9 cellular contexts compared by ENCODE assay signal in the genomic region with DNA sequence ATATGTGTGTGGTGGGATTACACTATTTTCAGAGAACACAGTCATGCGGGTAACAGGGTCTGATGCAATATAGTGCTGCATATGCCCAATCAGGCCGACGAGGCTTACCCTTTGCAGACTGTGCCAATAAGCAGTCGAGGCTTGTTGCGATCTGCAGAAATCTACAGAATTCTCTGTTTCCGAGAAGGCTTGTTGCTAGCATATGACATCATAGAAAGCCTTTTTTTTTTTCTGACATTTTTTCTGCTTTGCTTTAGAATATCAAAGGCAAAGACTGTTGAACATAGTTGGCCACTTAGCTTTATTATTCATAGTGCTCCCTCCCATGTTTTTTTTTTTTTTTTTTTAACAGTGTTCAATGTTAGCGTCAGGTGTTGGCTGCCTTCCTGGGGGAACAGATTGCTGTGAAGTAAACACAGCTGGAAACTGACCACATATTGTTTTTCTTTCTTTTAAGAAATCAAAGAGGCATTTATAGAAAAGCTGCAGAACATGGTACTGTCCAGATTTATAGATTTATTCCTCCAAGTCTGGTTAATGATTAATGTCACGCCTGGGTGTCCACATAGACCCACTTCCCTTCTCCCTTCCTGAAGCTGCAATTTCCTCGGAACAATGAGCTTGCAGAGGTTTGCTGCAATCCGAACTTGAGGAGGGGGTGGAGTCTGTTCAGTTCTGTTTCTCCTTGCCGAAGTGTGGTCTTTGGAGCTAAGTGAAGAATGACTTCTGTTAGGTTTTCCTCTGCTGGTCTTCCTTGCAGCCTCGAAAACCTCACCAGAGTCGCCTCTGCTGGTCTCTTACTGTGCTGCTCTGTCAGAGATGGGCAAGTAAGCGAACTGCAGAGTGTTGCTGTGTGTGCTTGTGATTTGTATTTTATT.
DNase-seq lines count a peak whose midpoint lies in the region; ATAC-seq, FAIRE-seq and TF ChIP-seq lines count a peak whose summit lies in the region.
"Had no signal": no experiment of that assay in that cellular context is flagged by ENCODE, and none has a peak within 500 bp of the region (broad histone marks: within the 10 kb centered on the region; RNA-seq: fewer than 3 reads in every experiment).

No MANE protein-coding gene starts in this region.

- peak overlapping the region; percentile 88 for H3K4me2 ChIP-seq in GM12878 (ENCODE audit: control insufficient read depth, insufficient read depth)

- in situ Hi-C loops in GM12878 (cut with MboI), result no loop called here

- CTCF ChIA-PET in GM12878 (lab: Yijun Ruan, JAX), result interaction anchor here (0.8 to 10.5 kb wide), 5 partner anchors 9 to 108 kb away, joined by 3 to 100 read pairs (median 4); a partner anchor contains a TSS

- TF ChIP-seq POLR2A in GM12878 (IDR thresholded peaks at IDR 0.05; ENCODE audit: low read depth, low read length), result no peak

- peaks cover 12% of the 10 kb centered on the region for H3K79me2 ChIP-seq in GM12878 (ENCODE audit: control insufficient read depth, insufficient read depth, low read length)

- 0 out of 6 replicates have a peak, but pooled peaks of 1 of the 3 experiments have one; percentile 8 for TF ChIP-seq CTCF in GM12878 (IDR thresholded peaks at IDR 0.05 in 2 of 3, conservative IDR thresholded peaks at IDR 0.05 in 1 of 3; ENCODE audit: control insufficient read depth in 2 of 3, extremely low read depth in 1 of 3, insufficient read depth in 1 of 3, low read depth in 3 of 3, low read length in 3 of 3)

- RAD21 ChIA-PET in GM12878 (lab: Charles Lee; ENCODE audit: unreplicated experiment), result interaction anchor here (0.9 to 1.4 kb wide), 3 partner anchors 15 to 23 kb away, joined by 3 read pairs; no protein-coding TSS in a partner anchor

- no peak for FAIRE-seq in GM12878 (lab: Jason Lieb, UNC)

- no peaks in the 10 kb centered on the region for H3K9me3 ChIP-seq in GM12878 (replicated peaks; ENCODE audit: control insufficient read depth, insufficient read depth, low read length)
- H3K9me3 ChIP-seq in skeletal muscle tissue (ENCODE audit: control insufficient read depth in 3 of 3, low read length in 3 of 3), result no peaks in the 10 kb centered on the region

- H3K4me3 ChIP-seq in GM12878, result peak overlapping the region; percentile 70
- peak overlapping the region; percentile 16 to 66 (median 64) for H3K4me3 ChIP-seq in skeletal muscle tissue (ENCODE audit: low read length in 3 of 3)

- no peaks in the 10 kb centered on the region for H4K20me1 ChIP-seq in GM12878 (ENCODE audit: control insufficient read depth, insufficient read depth)

- peak overlapping the region; percentile 88 for H3K27ac ChIP-seq in GM12878 (ENCODE audit: control insufficient read depth, insufficient read depth)
- H3K27ac ChIP-seq in skeletal muscle tissue (ENCODE audit: low read depth, low read length), result peak overlapping the region; percentile 64

- WGBS in GM12878 (ENCODE audit: insufficient coverage, insufficient replicate concordance, low lambda C conversion rate, missing lambda C conversion rate), result 97% methylated on average over 14 of the region's 14 CpGs

- POLR2A ChIA-PET in GM12878 (lab: Charles Lee), result interaction anchor here (0.6 to 1.1 kb wide), 2 partner anchors 14 to 18 kb away, joined by 3 read pairs; no protein-coding TSS in a partner anchor

- BruUV-seq in GM12878 (replicated peaks; lab: Mats Ljungman, UMichigan), result no TSS peak

- no peak for TF ChIP-seq RAD21 in GM12878 (IDR thresholded peaks at IDR 0.05; ENCODE audit: insufficient read depth, low read depth, low read length)

- SMC1A ChIA-PET in GM12878 (lab: Charles Lee; ENCODE audit: uncharacterized antibody, unreplicated experiment), result interaction anchor here (0.6 to 8.7 kb wide), 14 partner anchors 11 to 1155 kb away, joined by 3 to 56 read pairs (median 4); a partner anchor contains a TSS

- 0 out of 4 replicates have a peak, but pooled peaks of 1 of the 2 experiments have one; percentile 18 for TF ChIP-seq EP300 in GM12878 (IDR thresholded peaks at IDR 0.05; ENCODE audit: borderline replicate concordance in 1 of 2, control insufficient read depth in 1 of 2, low read depth in 2 of 2, low read length in 2 of 2)

- intact Hi-C loops in GM12878 (cut with micrococcal nuclease; ENCODE audit: unreplicated experiment), result loop anchor here (1.0 to 2.0 kb wide), 2 partner anchors 14 to 85 kb away; no protein-coding TSS in a partner anchor

- H3K4me1 ChIP-seq in GM12878 (ENCODE audit: control insufficient read depth, insufficient read depth, low read length) (peaks cover 25% of the 10 kb centered on the region), skeletal muscle tissue (ENCODE audit: control insufficient read depth in 3 of 3, insufficient read depth in 3 of 3, low read length in 3 of 3) (peaks cover 37 to 49% (median 39%) of the 10 kb centered on the region in 3 donors)

- H3K9ac ChIP-seq in GM12878 (ENCODE audit: control insufficient read depth, insufficient read depth, low read length) (peak overlapping the region; percentile 67), skeletal muscle tissue (ENCODE audit: low read depth in 1 of 3, low read length in 3 of 3) (peak overlapping the region; percentile 24 to 77 (median 67))

- peak overlapping the region; percentile 60 for H2AFZ ChIP-seq in GM12878 (ENCODE audit: control insufficient read depth, low read depth, low read length)

- DNase-seq in NCI-H146 (lab: John Stamatoyannopoulos, UW) (peak; percentile 31), NCI-H146 treated with DMSO at 0.1 percent for 48 hours (lab: John Stamatoyannopoulos, UW; ENCODE audit: unreplicated experiment) (no peak), NCI-H1092 treated with DMSO at 0.1 percent for 48 hours (lab: John Stamatoyannopoulos, UW) (peak; percentile 92), GM12878 (ENCODE audit: low read depth, low spot score) (no peak), iris pigment epithelial cell (ENCODE audit: low read depth) (peak; percentile 88)
- DNase-seq in NK-92 treated with Interleukin-12 subunit alpha and Interleukin-12 subunit beta, amount 100 ng/mL, for 24 hours (lab: John Stamatoyannopoulos, UW), result no peak
- DNase-seq: CD4-positive, CD25-positive, alpha-beta regulatory T cell had no signal

- ATAC-seq in GM12878, result peak; percentile 54
- no peak for ATAC-seq in GM19397 (IDR thresholded peaks at IDR 0.05; ENCODE audit: unreplicated experiment)

- H3K36me3 ChIP-seq in GM12878 (ENCODE audit: control insufficient read depth in 2 of 2, insufficient read depth in 2 of 2, low read length in 1 of 2) (no peaks in the 10 kb centered on the region), skeletal muscle tissue (ENCODE audit: control insufficient read depth in 3 of 3, insufficient read depth in 3 of 3, low read length in 3 of 3) (no peaks in the 10 kb centered on the region)

- H3K27me3 ChIP-seq in GM12878 (replicated peaks in 1 of 2; ENCODE audit: control insufficient read depth in 2 of 2, insufficient read depth in 2 of 2, low read length in 1 of 2) (no peaks in the 10 kb centered on the region), skeletal muscle tissue (ENCODE audit: control insufficient read depth in 3 of 3, insufficient read depth in 3 of 3, low read length in 3 of 3) (no peaks in the 10 kb centered on the region)

TF ChIP-seq in GM12878, 131 proteins besides CTCF, POLR2A, EP300 and RAD21 (continues in another document):
- TF ChIP-seq STAT1 (conservative IDR thresholded peaks at IDR 0.05) (no peak), RELA (IDR thresholded peaks at IDR 0.05; ENCODE audit: borderline replicate concordance, partially characterized antibody) (no peak), RUNX3 (IDR thresholded peaks at IDR 0.05; ENCODE audit: low read length) (0 out of 2 replicates have a peak, but pooled peaks have one; percentile 5), NR2C1 (IDR thresholded peaks at IDR 0.05) (no peak), STAT3 (IDR thresholded peaks at IDR 0.05; ENCODE audit: low read depth, low read length) (no peak), EED (IDR thresholded peaks at IDR 0.05; ENCODE audit: low read depth) (no peak), NR2F1 (conservative IDR thresholded peaks at IDR 0.05) (no peak), ATF7 (IDR thresholded peaks at IDR 0.05; ENCODE audit: low read depth) (peak; percentile 25; the same call in 1 of the 2 replicates), MEF2A (IDR thresholded peaks at IDR 0.05; ENCODE audit: insufficient read depth, low read depth, low read length) (no peak), NFYA (IDR thresholded peaks at IDR 0.05; ENCODE audit: borderline replicate concordance, low read depth, low read length) (no peak), LARP7 (IDR thresholded peaks at IDR 0.05) (no peak), POU2F2 (IDR thresholded peaks at IDR 0.05; ENCODE audit: borderline replicate concordance, low read depth, low read length) (no peak), RBBP5 (conservative IDR thresholded peaks at IDR 0.05) (no peak), MYB (IDR thresholded peaks at IDR 0.05; ENCODE audit: borderline replicate concordance, low read depth, low read length) (no peak), GABPA (IDR thresholded peaks at IDR 0.05; ENCODE audit: low read depth) (no peak), KDM1A (IDR thresholded peaks at IDR 0.05; ENCODE audit: borderline replicate concordance) (no peak), FOS (IDR thresholded peaks at IDR 0.05; ENCODE audit: borderline replicate concordance, extremely low read depth, insufficient read length) (no peak), SREBF2 (IDR thresholded peaks at IDR 0.05; ENCODE audit: low read length) (no peak), ZBED1 (IDR thresholded peaks at IDR 0.05; ENCODE audit: borderline replicate concordance) (no peak)
- TF ChIP-seq, protein P1, sequence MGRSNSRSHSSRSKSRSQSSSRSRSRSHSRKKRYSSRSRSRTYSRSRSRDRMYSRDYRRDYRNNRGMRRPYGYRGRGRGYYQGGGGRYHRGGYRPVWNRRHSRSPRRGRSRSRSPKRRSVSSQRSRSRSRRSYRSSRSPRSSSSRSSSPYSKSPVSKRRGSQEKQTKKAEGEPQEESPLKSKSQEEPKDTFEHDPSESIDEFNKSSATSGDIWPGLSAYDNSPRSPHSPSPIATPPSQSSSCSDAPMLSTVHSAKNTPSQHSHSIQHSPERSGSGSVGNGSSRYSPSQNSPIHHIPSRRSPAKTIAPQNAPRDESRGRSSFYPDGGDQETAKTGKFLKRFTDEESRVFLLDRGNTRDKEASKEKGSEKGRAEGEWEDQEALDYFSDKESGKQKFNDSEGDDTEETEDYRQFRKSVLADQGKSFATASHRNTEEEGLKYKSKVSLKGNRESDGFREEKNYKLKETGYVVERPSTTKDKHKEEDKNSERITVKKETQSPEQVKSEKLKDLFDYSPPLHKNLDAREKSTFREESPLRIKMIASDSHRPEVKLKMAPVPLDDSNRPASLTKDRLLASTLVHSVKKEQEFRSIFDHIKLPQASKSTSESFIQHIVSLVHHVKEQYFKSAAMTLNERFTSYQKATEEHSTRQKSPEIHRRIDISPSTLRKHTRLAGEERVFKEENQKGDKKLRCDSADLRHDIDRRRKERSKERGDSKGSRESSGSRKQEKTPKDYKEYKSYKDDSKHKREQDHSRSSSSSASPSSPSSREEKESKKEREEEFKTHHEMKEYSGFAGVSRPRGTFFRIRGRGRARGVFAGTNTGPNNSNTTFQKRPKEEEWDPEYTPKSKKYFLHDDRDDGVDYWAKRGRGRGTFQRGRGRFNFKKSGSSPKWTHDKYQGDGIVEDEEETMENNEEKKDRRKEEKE (IDR thresholded peaks at IDR 0.05), result no peak

Comparison
In these comparisons a context has a peak if more than half of its experiments do, and no peak if none do; other contexts are left out.
1. DNase-seq: peak in NCI-H146 (single experiment), NCI-H1092 treated with DMSO at 0.1 percent for 48 hours (single experiment) and iris pigment epithelial cell (single experiment); none in NCI-H146 treated with DMSO at 0.1 percent for 48 hours (single experiment), GM12878 (single experiment) and NK-92 treated with Interleukin-12 subunit alpha and Interleukin-12 subunit beta, amount 100 ng/mL, for 24 hours (single experiment).